1 cellular context compared by ENCODE assay signal in genomic region chr3:97662264-97662663, GRCh38.
TF ChIP-seq lines count a peak whose summit lies in the region.

No MANE protein-coding gene starts in this region.

TF ChIP-seq in GM23338, 12 proteins besides CTCF, POLR2A, EP300 and RAD21 (continued from another document):
- no peak for TF ChIP-seq ZNF462 (CRISPR knock-in tag; IDR thresholded peaks at IDR 0.05)
- TF ChIP-seq JUNB (IDR thresholded peaks at IDR 0.05; ENCODE audit: unreplicated experiment), result no peak
